Comparison of ENCODE assay signal across 1 cellular context in the genomic region with DNA sequence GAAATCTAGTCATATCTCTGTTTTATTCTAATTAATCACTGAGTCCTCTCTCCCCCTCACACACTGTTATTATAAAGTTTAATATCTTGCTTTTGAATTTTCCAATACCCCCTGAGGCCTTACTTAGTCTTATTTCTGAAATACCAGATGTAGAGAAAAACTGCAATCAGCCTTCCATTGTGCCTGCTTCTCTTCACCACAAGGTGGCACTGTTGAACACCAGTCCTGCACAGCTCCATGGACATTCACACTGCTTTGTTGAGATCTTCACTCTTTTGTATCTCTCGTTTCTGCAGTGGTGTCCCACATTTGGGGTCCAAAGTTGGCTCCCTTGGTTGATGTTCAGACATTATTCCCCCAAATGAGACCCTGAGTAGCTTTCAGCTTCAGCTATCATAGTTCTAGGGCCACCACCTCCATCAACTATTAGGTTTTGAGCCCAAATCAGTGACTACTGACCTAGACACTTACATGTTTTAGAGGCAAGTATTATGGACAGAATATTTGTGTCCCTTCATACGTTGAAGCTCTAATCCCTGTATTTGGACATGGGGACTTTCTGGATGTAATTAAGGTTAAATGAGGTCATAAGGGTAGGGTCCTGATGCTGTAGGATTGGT.
TF ChIP-seq lines count a peak whose summit lies in the region.

No MANE protein-coding gene starts in this region.

TF ChIP-seq in K562, 482 proteins besides CTCF, POLR2A, EP300 and RAD21:
- TF ChIP-seq, protein P1, sequence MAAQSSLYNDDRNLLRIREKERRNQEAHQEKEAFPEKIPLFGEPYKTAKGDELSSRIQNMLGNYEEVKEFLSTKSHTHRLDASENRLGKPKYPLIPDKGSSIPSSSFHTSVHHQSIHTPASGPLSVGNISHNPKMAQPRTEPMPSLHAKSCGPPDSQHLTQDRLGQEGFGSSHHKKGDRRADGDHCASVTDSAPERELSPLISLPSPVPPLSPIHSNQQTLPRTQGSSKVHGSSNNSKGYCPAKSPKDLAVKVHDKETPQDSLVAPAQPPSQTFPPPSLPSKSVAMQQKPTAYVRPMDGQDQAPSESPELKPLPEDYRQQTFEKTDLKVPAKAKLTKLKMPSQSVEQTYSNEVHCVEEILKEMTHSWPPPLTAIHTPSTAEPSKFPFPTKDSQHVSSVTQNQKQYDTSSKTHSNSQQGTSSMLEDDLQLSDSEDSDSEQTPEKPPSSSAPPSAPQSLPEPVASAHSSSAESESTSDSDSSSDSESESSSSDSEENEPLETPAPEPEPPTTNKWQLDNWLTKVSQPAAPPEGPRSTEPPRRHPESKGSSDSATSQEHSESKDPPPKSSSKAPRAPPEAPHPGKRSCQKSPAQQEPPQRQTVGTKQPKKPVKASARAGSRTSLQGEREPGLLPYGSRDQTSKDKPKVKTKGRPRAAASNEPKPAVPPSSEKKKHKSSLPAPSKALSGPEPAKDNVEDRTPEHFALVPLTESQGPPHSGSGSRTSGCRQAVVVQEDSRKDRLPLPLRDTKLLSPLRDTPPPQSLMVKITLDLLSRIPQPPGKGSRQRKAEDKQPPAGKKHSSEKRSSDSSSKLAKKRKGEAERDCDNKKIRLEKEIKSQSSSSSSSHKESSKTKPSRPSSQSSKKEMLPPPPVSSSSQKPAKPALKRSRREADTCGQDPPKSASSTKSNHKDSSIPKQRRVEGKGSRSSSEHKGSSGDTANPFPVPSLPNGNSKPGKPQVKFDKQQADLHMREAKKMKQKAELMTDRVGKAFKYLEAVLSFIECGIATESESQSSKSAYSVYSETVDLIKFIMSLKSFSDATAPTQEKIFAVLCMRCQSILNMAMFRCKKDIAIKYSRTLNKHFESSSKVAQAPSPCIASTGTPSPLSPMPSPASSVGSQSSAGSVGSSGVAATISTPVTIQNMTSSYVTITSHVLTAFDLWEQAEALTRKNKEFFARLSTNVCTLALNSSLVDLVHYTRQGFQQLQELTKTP (IDR thresholded peaks at IDR 0.05; ENCODE audit: low read depth in 1 of 2, partially characterized antibody in 2 of 2), result no peak
- TF ChIP-seq NEUROD1 (IDR thresholded peaks at IDR 0.05; ENCODE audit: borderline replicate concordance, low read depth, low read length, partially characterized antibody), result peak; percentile 23
- TF ChIP-seq XRCC3 (IDR thresholded peaks at IDR 0.05), result peak; percentile 58; the same call in 1 of the 2 replicates
- TF ChIP-seq CBX1 (IDR thresholded peaks at IDR 0.05; ENCODE audit: low read depth), result peak; percentile 99
- TF ChIP-seq JUN (IDR thresholded peaks at IDR 0.05; ENCODE audit: borderline replicate concordance, low read depth, low read length), result 0 out of 2 replicates have a peak, but pooled peaks have one; percentile 42
- TF ChIP-seq JUN (CRISPR knock-in tag; IDR thresholded peaks at IDR 0.05; ENCODE audit: borderline replicate concordance), result no peak
- no peak for TF ChIP-seq HDAC2 (IDR thresholded peaks at IDR 0.05)
- TF ChIP-seq TRIM28 (IDR thresholded peaks at IDR 0.05), result peak; percentile 99
- peak; percentile 25; the same call in 1 of the 2 replicates for TF ChIP-seq RB1 (IDR thresholded peaks at IDR 0.05; ENCODE audit: low read depth)
- TF ChIP-seq ARNT (IDR thresholded peaks at IDR 0.05), result 0 out of 4 replicates have a peak, but pooled peaks of 1 of the 2 experiments have one; percentile 45
- TF ChIP-seq ZEB2 (IDR thresholded peaks at IDR 0.05), result peak; percentile 75
- TF ChIP-seq YBX1 (IDR thresholded peaks at IDR 0.05), result no peak
- TF ChIP-seq SMC3 (conservative IDR thresholded peaks at IDR 0.05; ENCODE audit: insufficient read depth, low read depth, low read length), result peak; percentile 87
- TF ChIP-seq MTA3 (IDR thresholded peaks at IDR 0.05; ENCODE audit: borderline replicate concordance), result peak; percentile 48; the same call in 1 of the 2 replicates
- peak; percentile 39; the same call in 1 of the 2 replicates for TF ChIP-seq LEF1 (IDR thresholded peaks at IDR 0.05)
- TF ChIP-seq CBX5 (IDR thresholded peaks at IDR 0.05; ENCODE audit: borderline replicate concordance, low read depth), result peak; percentile 100
- TF ChIP-seq TEAD2 (tag; IDR thresholded peaks at IDR 0.05), result no peak
- TF ChIP-seq ZNF766 (CRISPR knock-in tag; conservative IDR thresholded peaks at IDR 0.05), result 0 out of 2 replicates have a peak, but pooled peaks have one; percentile 31
- peak in 1 of 2 experiments; percentile 64; a peak in 2 of 4 replicates for TF ChIP-seq RCOR1 (IDR thresholded peaks at IDR 0.05; ENCODE audit: borderline replicate concordance in 1 of 2, low read depth in 2 of 2, low read length in 2 of 2)
- peak in 1 of 2 experiments; percentile 100; a peak in 2 of 3 replicates for TF ChIP-seq CBX3 (IDR thresholded peaks at IDR 0.05; ENCODE audit: borderline replicate concordance in 1 of 2, low read length in 2 of 2)
- no peak for TF ChIP-seq ZC3H11A (IDR thresholded peaks at IDR 0.05; ENCODE audit: low read depth, low read length)
- TF ChIP-seq TEAD4 (IDR thresholded peaks at IDR 0.05; ENCODE audit: low read length), result 0 out of 2 replicates have a peak, but pooled peaks have one; percentile 21
- no peak for TF ChIP-seq TEAD4 (CRISPR knock-in tag; IDR thresholded peaks at IDR 0.05; ENCODE audit: borderline replicate concordance)
- TF ChIP-seq, protein P2, sequence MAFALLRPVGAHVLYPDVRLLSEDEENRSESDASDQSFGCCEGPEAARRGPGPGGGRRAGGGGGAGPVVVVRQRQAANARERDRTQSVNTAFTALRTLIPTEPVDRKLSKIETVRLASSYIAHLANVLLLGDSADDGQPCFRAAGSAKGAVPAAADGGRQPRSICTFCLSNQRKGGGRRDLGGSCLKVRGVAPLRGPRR (CRISPR knock-in tag; IDR thresholded peaks at IDR 0.05), result no peak
- TF ChIP-seq, protein P3, sequence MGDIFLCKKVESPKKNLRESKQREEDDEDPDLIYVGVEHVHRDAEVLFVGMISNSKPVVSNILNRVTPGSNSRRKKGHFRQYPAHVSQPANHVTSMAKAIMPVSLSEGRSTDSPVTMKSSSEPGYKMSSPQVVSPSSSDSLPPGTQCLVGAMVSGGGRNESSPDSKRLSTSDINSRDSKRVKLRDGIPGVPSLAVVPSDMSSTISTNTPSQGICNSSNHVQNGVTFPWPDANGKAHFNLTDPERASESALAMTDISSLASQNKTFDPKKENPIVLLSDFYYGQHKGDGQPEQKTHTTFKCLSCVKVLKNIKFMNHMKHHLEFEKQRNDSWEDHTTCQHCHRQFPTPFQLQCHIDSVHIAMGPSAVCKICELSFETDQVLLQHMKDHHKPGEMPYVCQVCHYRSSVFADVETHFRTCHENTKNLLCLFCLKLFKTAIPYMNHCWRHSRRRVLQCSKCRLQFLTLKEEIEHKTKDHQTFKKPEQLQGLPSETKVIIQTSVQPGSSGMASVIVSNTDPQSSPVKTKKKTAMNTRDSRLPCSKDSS (IDR thresholded peaks at IDR 0.05; ENCODE audit: low read depth, partially characterized antibody), result peak; percentile 93
- 0 out of 2 replicates have a peak, but pooled peaks have one; percentile 37 for TF ChIP-seq CC2D1A (IDR thresholded peaks at IDR 0.05)
- TF ChIP-seq, protein P4, sequence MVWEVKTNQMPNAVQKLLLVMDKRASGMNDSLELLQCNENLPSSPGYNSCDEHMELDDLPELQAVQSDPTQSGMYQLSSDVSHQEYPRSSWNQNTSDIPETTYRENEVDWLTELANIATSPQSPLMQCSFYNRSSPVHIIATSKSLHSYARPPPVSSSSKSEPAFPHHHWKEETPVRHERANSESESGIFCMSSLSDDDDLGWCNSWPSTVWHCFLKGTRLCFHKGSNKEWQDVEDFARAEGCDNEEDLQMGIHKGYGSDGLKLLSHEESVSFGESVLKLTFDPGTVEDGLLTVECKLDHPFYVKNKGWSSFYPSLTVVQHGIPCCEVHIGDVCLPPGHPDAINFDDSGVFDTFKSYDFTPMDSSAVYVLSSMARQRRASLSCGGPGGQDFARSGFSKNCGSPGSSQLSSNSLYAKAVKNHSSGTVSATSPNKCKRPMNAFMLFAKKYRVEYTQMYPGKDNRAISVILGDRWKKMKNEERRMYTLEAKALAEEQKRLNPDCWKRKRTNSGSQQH (CRISPR knock-in tag; IDR thresholded peaks at IDR 0.05), result no peak
- TF ChIP-seq TRIM24 (IDR thresholded peaks at IDR 0.05), result peak; percentile 13 to 76; a peak in 2 of 4 replicates
- 0 out of 2 replicates have a peak, but pooled peaks have one; percentile 36 for TF ChIP-seq HLTF (IDR thresholded peaks at IDR 0.05)
- TF ChIP-seq NBN (IDR thresholded peaks at IDR 0.05; ENCODE audit: low read depth), result 0 out of 2 replicates have a peak, but pooled peaks have one; percentile 35
- 0 out of 2 replicates have a peak, but pooled peaks have one; percentile 31 for TF ChIP-seq PHF21A (IDR thresholded peaks at IDR 0.05; ENCODE audit: borderline replicate concordance, low read depth)
- no peak for TF ChIP-seq PRPF4 (IDR thresholded peaks at IDR 0.05; ENCODE audit: insufficient read depth, low read depth, low read length, poor library complexity, severe bottlenecking)
- TF ChIP-seq RNF219 (CRISPR knock-in tag; IDR thresholded peaks at IDR 0.05), result no peak
- TF ChIP-seq STAG1 (CRISPR knock-in tag; IDR thresholded peaks at IDR 0.05; ENCODE audit: borderline replicate concordance), result peak; percentile 68; the same call in 1 of the 2 replicates
- 0 out of 2 replicates have a peak, but pooled peaks have one; percentile 18 for TF ChIP-seq CTBP1 (IDR thresholded peaks at IDR 0.05; ENCODE audit: borderline replicate concordance)
- TF ChIP-seq, protein P5, sequence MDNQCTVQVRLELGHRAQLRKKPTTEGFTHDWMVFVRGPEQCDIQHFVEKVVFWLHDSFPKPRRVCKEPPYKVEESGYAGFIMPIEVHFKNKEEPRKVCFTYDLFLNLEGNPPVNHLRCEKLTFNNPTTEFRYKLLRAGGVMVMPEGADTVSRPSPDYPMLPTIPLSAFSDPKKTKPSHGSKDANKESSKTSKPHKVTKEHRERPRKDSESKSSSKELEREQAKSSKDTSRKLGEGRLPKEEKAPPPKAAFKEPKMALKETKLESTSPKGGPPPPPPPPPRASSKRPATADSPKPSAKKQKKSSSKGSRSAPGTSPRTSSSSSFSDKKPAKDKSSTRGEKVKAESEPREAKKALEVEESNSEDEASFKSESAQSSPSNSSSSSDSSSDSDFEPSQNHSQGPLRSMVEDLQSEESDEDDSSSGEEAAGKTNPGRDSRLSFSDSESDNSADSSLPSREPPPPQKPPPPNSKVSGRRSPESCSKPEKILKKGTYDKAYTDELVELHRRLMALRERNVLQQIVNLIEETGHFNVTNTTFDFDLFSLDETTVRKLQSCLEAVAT (IDR thresholded peaks at IDR 0.05), result 0 out of 4 replicates have a peak, but pooled peaks of 1 of the 2 experiments have one; percentile 61
